Comparison of ENCODE assay signal across 10 cellular contexts in the genomic region with DNA sequence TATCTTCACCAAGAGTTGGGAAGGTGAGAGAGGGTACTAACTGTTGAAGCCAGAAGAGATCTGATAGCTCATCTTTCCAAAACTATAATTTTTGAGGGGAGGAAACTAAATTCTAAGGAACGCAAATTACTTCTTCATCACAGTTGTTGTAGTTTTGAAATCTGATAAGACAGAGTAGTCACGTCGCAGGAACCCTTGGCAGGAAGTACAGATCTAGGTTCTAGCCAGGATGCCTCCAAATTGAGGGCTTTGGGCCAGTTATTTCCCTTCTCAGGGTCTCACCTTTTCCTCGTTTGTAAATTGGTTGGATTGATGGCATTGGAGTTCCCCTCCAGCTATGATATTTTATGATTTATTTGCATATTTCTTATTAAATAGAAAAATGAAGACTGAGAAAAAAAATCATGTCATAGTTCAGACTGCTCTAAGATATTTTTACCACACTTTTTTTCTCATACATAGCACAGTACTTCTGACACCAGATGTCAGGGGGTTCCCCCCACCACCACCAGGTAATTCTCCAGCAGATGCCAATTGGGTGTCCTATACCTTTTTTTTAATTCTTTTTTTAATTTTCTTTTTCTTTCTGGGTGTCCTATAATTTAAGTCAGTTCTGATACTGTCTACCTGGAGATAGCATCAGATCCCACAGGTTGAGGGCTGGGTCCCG. TPM values are rescaled to one million over a fixed set of nuclear protein-coding genes. Genes with fewer than 3 reads are reported as not detected.
DNase-seq lines count a peak whose midpoint lies in the region; ATAC-seq, FAIRE-seq and TF ChIP-seq lines count a peak whose summit lies in the region.
"Had no signal": no experiment of that assay in that cellular context is flagged by ENCODE, and none has a peak within 500 bp of the region (broad histone marks: within the 10 kb centered on the region; RNA-seq: fewer than 3 reads in every experiment).

No MANE protein-coding gene starts in this region.

- H3K36me3 ChIP-seq in GM12878 (ENCODE audit: control insufficient read depth in 2 of 2, insufficient read depth in 2 of 2, low read length in 1 of 2) (peaks cover 3 to 27% of the 10 kb centered on the region in 2 experiments), muscle layer of colon (ENCODE audit: insufficient read depth, low read length) (no peaks in the 10 kb centered on the region), thymus (ENCODE audit: control insufficient read depth, insufficient read depth) (peaks cover 18% of the 10 kb centered on the region)

- no peaks in the 10 kb centered on the region for H4K20me1 ChIP-seq in GM12878 (ENCODE audit: control insufficient read depth, insufficient read depth)

- no peak overlapping the region for H3K4me2 ChIP-seq in GM12878 (ENCODE audit: control insufficient read depth, insufficient read depth)

- H3K9me3 ChIP-seq in GM12878 (replicated peaks; ENCODE audit: control insufficient read depth, insufficient read depth, low read length) (peaks cover 5% of the 10 kb centered on the region; the same call in 2 of the 3 replicates), muscle layer of colon (ENCODE audit: low read length) (no peaks in the 10 kb centered on the region), thymus (ENCODE audit: control insufficient read depth) (no peaks in the 10 kb centered on the region)

- H3K27me3 Mint-ChIP-seq in activated naive CD4-positive, alpha-beta T cell treated with anti-CD3 and anti-CD28 coated beads, Interleukin-2, amount 10 ng/mL, durations not matched to agents 7 days and 5 days = no peaks in the 10 kb centered on the region

- peak overlapping the region; percentile 77 for H3K27ac Mint-ChIP-seq in activated naive CD4-positive, alpha-beta T cell treated with anti-CD3 and anti-CD28 coated beads, Interleukin-2, amount 10 ng/mL, durations not matched to agents 7 days and 5 days

- H3K9ac ChIP-seq in GM12878 (ENCODE audit: control insufficient read depth, insufficient read depth, low read length) = no peak overlapping the region
- no peak overlapping the region for H3K9ac ChIP-seq in muscle layer of colon (ENCODE audit: low read length)

- H3K36me3 Mint-ChIP-seq in activated naive CD4-positive, alpha-beta T cell treated with anti-CD3 and anti-CD28 coated beads, Interleukin-2, amount 10 ng/mL, durations not matched to agents 7 days and 5 days = peaks cover 61% of the 10 kb centered on the region

- no peak for TF ChIP-seq CTCF in GM12878 (IDR thresholded peaks at IDR 0.05 in 2 of 3, conservative IDR thresholded peaks at IDR 0.05 in 1 of 3; ENCODE audit: control insufficient read depth in 2 of 3, extremely low read depth in 1 of 3, insufficient read depth in 1 of 3, low read depth in 3 of 3, low read length in 3 of 3)

- H3K4me1 Mint-ChIP-seq in activated naive CD4-positive, alpha-beta T cell treated with anti-CD3 and anti-CD28 coated beads, Interleukin-2, amount 10 ng/mL, durations not matched to agents 7 days and 5 days = peaks cover 35% of the 10 kb centered on the region

- in situ Hi-C loops in GM12878 (cut with MboI) = no loop called here

- intact Hi-C loops in GM12878 (cut with micrococcal nuclease; ENCODE audit: unreplicated experiment) = no loop called here
- intact Hi-C loops in left colon (cut with DNase I, micrococcal nuclease) = no loop called here

- TF ChIP-seq POLR2A in GM12878 (IDR thresholded peaks at IDR 0.05; ENCODE audit: low read depth, low read length) = no peak

- H3K27ac ChIP-seq in GM12878 (ENCODE audit: control insufficient read depth, insufficient read depth) (no peak overlapping the region; the same call in 1 of the 2 replicates), muscle layer of colon (ENCODE audit: low read depth, low read length) (peak overlapping the region; percentile 19), thymus (ENCODE audit: low read depth) (peak overlapping the region; percentile 66), caudate nucleus (ENCODE audit: low read depth, low read length) (no peak overlapping the region)

- CTCF ChIA-PET in activated naive CD4-positive, alpha-beta T cell treated with anti-CD3 and anti-CD28 coated beads, Interleukin-2, amount 10 ng/mL, durations not matched to agents 7 days and 5 days (lab: Charles Lee) = interaction anchor here (1.5 kb wide), 1 partner anchor 11 kb away, joined by 3 read pairs; no protein-coding TSS in a partner anchor
- CTCF ChIA-PET in GM12878 (lab: Yijun Ruan, JAX) = interaction anchor here (1.2 kb wide), 2 partner anchors 53 to 158 kb away, joined by 3 read pairs; no protein-coding TSS in a partner anchor

- H3K4me3 ChIP-seq in GM12878 = no peak overlapping the region
- no peak overlapping the region for H3K4me3 ChIP-seq in muscle layer of colon (ENCODE audit: low read depth in 1 of 2, low read length in 2 of 2)
- H3K4me3 ChIP-seq in thymus (ENCODE audit: low read length) = no peak overlapping the region

- no peak overlapping the region for H2AFZ ChIP-seq in GM12878 (ENCODE audit: control insufficient read depth, low read depth, low read length)

- WGBS in GM12878 (ENCODE audit: insufficient coverage, insufficient replicate concordance, low lambda C conversion rate, missing lambda C conversion rate) = 85% methylated on average over 5 of the region's 5 CpGs
- WGBS in thymus = 68% methylated on average over 5 of the region's 5 CpGs

- POLR2A ChIA-PET in GM12878 (lab: Charles Lee) = interaction anchor here (1.0 to 1.3 kb wide), 2 partner anchors 24 to 48 kb away, joined by 3 read pairs; no protein-coding TSS in a partner anchor

- H3K27me3 ChIP-seq in GM12878 (replicated peaks in 1 of 2; ENCODE audit: control insufficient read depth in 2 of 2, insufficient read depth in 2 of 2, low read length in 1 of 2) (no peaks in the 10 kb centered on the region), muscle layer of colon (ENCODE audit: control insufficient read depth in 1 of 2, insufficient read depth in 2 of 2, low read length in 2 of 2) (no peaks in the 10 kb centered on the region), thymus (ENCODE audit: control insufficient read depth, insufficient read depth) (no peaks in the 10 kb centered on the region)

- FAIRE-seq in GM12878 (lab: Jason Lieb, UNC) = no peak

- H3K4me3 Mint-ChIP-seq in activated naive CD4-positive, alpha-beta T cell treated with anti-CD3 and anti-CD28 coated beads, Interleukin-2, amount 10 ng/mL, durations not matched to agents 7 days and 5 days = no peak overlapping the region

- no peak for TF ChIP-seq RAD21 in GM12878 (IDR thresholded peaks at IDR 0.05; ENCODE audit: insufficient read depth, low read depth, low read length)

- RAD21 ChIA-PET in GM12878 (lab: Charles Lee; ENCODE audit: unreplicated experiment) = no interaction called here

- no TSS peak for BruUV-seq in GM12878 (replicated peaks; lab: Mats Ljungman, UMichigan)

- peaks cover 3% of the 10 kb centered on the region for H3K9me3 Mint-ChIP-seq in activated naive CD4-positive, alpha-beta T cell treated with anti-CD3 and anti-CD28 coated beads, Interleukin-2, amount 10 ng/mL, durations not matched to agents 7 days and 5 days

- H3K79me2 ChIP-seq in GM12878 (ENCODE audit: control insufficient read depth, insufficient read depth, low read length) = peaks cover 18% of the 10 kb centered on the region

- DNase-seq in activated naive CD4-positive, alpha-beta T cell treated with anti-CD3 and anti-CD28 coated beads, Interleukin-2, amount 10 ng/mL, durations not matched to agents 7 days and 5 days = peak; percentile 26
- no peak for DNase-seq in activated naive CD4-positive, alpha-beta T cell treated with Interleukin-2 at 50 U/mL for 16 hours
- no peak for DNase-seq in GM12878 (ENCODE audit: low read depth, low spot score)
- DNase-seq in left colon = no peak
- DNase-seq in caudate nucleus (lab: John Stamatoyannopoulos, UW) = no peak
- DNase-seq: AML-193, NCI-H524 had no signal

- H3K4me1 ChIP-seq in GM12878 (ENCODE audit: control insufficient read depth, insufficient read depth, low read length) = 0 out of 2 replicates have a peak, but pooled peaks cover 3% of the 10 kb centered on the region
- peaks cover 13% of the 10 kb centered on the region for H3K4me1 ChIP-seq in muscle layer of colon (ENCODE audit: insufficient read depth, low read length)
- no peaks in the 10 kb centered on the region for H3K4me1 ChIP-seq in thymus (ENCODE audit: control insufficient read depth, insufficient read depth, low read length)

- no peak for TF ChIP-seq EP300 in GM12878 (IDR thresholded peaks at IDR 0.05; ENCODE audit: borderline replicate concordance in 1 of 2, control insufficient read depth in 1 of 2, low read depth in 2 of 2, low read length in 2 of 2)

- SMC1A ChIA-PET in GM12878 (lab: Charles Lee; ENCODE audit: uncharacterized antibody, unreplicated experiment) = interaction anchor here (0.9 to 5.9 kb wide), 9 partner anchors 13 to 70 kb away, joined by 3 to 31 read pairs (median 5); no protein-coding TSS in a partner anchor

- no peak for ATAC-seq in GM12878
- no peak for ATAC-seq in left colon
- ATAC-seq in GM19455 (IDR thresholded peaks at IDR 0.05; ENCODE audit: unreplicated experiment) = no peak

RNA-seq across cellular contexts. Expression of a gene that starts 32.3 kb away (rescaled TPM):
- 26.8 and 31.2 TPM in 2 replicates for total RNA-seq in GM12878 (2013; cell fraction: nucleolus; rRNA removed)
- total RNA-seq in GM12878 (2014; rRNA removed) (8.8 and 9.8 TPM in 2 replicates), GM12878 (2014; rRNA removed; fragmentation: Illumina TruSeq; extraction: Trizol) (8.8 and 9.1 TPM in 2 replicates), GM12878 (2021) (11.5 and 14.3 TPM in 2 replicates), left colon (1 to 10 TPM; 6.1 to 9.1 TPM)
- polyA plus RNA-seq in GM12878 (2011; ENCODE audit: low read depth) = 4.1 TPM
- polyA plus RNA-seq in GM12878 (2011; rRNA removed) (5.0 and 6.1 TPM in 2 replicates), GM12878 (2014; fragmentation: Illumina TruSeq; extraction: Trizol) (7.9 and 11.2 TPM in 2 replicates), GM12878 (2014; fragmentation: Nextera tagmentation; extraction: Ambion mirVana) (10 to 100 TPM; 12.9 to 17.6 TPM), GM12878 (2014; rRNA removed) (6.3 and 9.3 TPM in 2 replicates), GM12878 (2016; fragmentation: Nextera tagmentation; extraction: Ambion mirVana) (10 to 100 TPM; 14.4 to 20.8 TPM), thymus (9.5 TPM)
- polyA plus RNA-seq in GM12878 (2011; cell fraction: cytosol; rRNA removed) = 3.0 and 3.1 TPM in 2 replicates
- 3.8 and 5.9 TPM in 2 replicates for polyA plus RNA-seq in GM12878 (2011; cell fraction: nucleus; rRNA removed)
- 5.7 and 7.9 TPM in 2 replicates for polyA plus RNA-seq in GM12878 (2012)
- polyA minus RNA-seq in GM12878 (2011; rRNA and poly(A)+ RNA removed) = 2.9 and 4.4 TPM in 2 replicates
- 3.1 and 4.9 TPM in 2 replicates for polyA minus RNA-seq in GM12878 (2011; cell fraction: cytosol; rRNA and poly(A)+ RNA removed)
- 2.9 and 3.8 TPM in 2 replicates for polyA minus RNA-seq in GM12878 (2011; cell fraction: nucleus; rRNA and poly(A)+ RNA removed)

RNA-seq across cellular contexts. Expression of a gene that starts 55.7 kb away (rescaled TPM):
- 40.8 and 42.3 TPM in 2 replicates for total RNA-seq in GM12878 (2013; cell fraction: nucleolus; rRNA removed)
- total RNA-seq in GM12878 (2014; rRNA removed) (52.0 and 71.2 TPM in 2 replicates), GM12878 (2014; rRNA removed; fragmentation: Illumina TruSeq; extraction: Trizol) (98.5 and 104 TPM in 2 replicates), GM12878 (2021) (71.7 and 73.1 TPM in 2 replicates), left colon (10 to 100 TPM; 11.3 to 14.2 TPM)
- 23.3 TPM for polyA plus RNA-seq in GM12878 (2011; ENCODE audit: low read depth)
- polyA plus RNA-seq in GM12878 (2011; rRNA removed) (76.0 and 120 TPM in 2 replicates), GM12878 (2014; fragmentation: Illumina TruSeq; extraction: Trizol) (76.4 and 123 TPM in 2 replicates), GM12878 (2014; fragmentation: Nextera tagmentation; extraction: Ambion mirVana) (10 to 100 TPM; 17.8 to 26.0 TPM), GM12878 (2014; rRNA removed) (49.0 and 53.4 TPM in 2 replicates), GM12878 (2016; fragmentation: Nextera tagmentation; extraction: Ambion mirVana) (10 to 100 TPM; 64.0 to 66.3 TPM), thymus (28.5 TPM)
- polyA plus RNA-seq in GM12878 (2011; cell fraction: cytosol; rRNA removed) = 25.1 and 48.1 TPM in 2 replicates
- polyA plus RNA-seq in GM12878 (2011; cell fraction: nucleus; rRNA removed) = 32.8 and 39.5 TPM in 2 replicates
- 47.5 and 47.8 TPM in 2 replicates for polyA plus RNA-seq in GM12878 (2012)
- polyA minus RNA-seq in GM12878 (2011; rRNA and poly(A)+ RNA removed) = 71.1 and 79.5 TPM in 2 replicates
- 107 and 133 TPM in 2 replicates for polyA minus RNA-seq in GM12878 (2011; cell fraction: cytosol; rRNA and poly(A)+ RNA removed)
- 11.1 and 13.0 TPM in 2 replicates for polyA minus RNA-seq in GM12878 (2011; cell fraction: nucleus; rRNA and poly(A)+ RNA removed)

Comparison
In these comparisons a context has a peak if more than half of its experiments do, and no peak if none do; other contexts are left out.
1. H3K27ac ChIP-seq: peak in muscle layer of colon (single experiment) and thymus (single experiment); none in GM12878 (single experiment) and caudate nucleus (single experiment).